9 cellular contexts compared by ENCODE assay signal in genomic region chr6:121436966-121437756, GRCh38.
DNase-seq lines count a peak whose midpoint lies in the region; ATAC-seq and TF ChIP-seq lines count a peak whose summit lies in the region.
"Had no signal": no experiment of that assay in that cellular context is flagged by ENCODE, and none has a peak within 500 bp of the region (broad histone marks: within the 10 kb centered on the region; RNA-seq: fewer than 3 reads in every experiment).

No MANE protein-coding gene starts in this region.

- H3K9ac ChIP-seq in BLaER1 treated with 17β-estradiol and CSF1 and Interleukin-3, amounts not matched to agents 10 nM and 100 nM = peak overlapping the region; percentile 72 to 93 (median 83)
- H3K9ac ChIP-seq in MM.1S (ENCODE audit: low read length) (peak overlapping the region; percentile 52), iPS-15b (ENCODE audit: low read depth, low read length) (peak overlapping the region; percentile 99)

- TF ChIP-seq CTCF in MM.1S (IDR thresholded peaks at IDR 0.05; ENCODE audit: low read length) = no peak

- H3K4me1 ChIP-seq in BLaER1 treated with 17β-estradiol and CSF1 and Interleukin-3, amounts not matched to agents 10 nM and 100 nM = peaks cover 18 to 57% (median 50%) of the 10 kb centered on the region in 10 experiments
- peaks cover 5% of the 10 kb centered on the region; the same call in 1 of the 2 replicates for H3K4me1 ChIP-seq in MM.1S (ENCODE audit: low read length)
- peaks cover 20% of the 10 kb centered on the region for H3K4me1 ChIP-seq in iPS-15b (ENCODE audit: control insufficient read depth, insufficient read depth, low read length)

- no peaks in the 10 kb centered on the region for H3K36me3 ChIP-seq in BLaER1 treated with 17β-estradiol and CSF1 and Interleukin-3, amounts not matched to agents 10 nM and 100 nM
- H3K36me3 ChIP-seq in MM.1S (replicated peaks; ENCODE audit: insufficient read depth, low read length) = no peaks in the 10 kb centered on the region
- peaks cover 4% of the 10 kb centered on the region for H3K36me3 ChIP-seq in iPS-15b (ENCODE audit: control insufficient read depth, insufficient read depth, low read length)
- H3K36me3 ChIP-seq: neutrophil had no signal

- H3K9me2 ChIP-seq in MM.1S (replicated peaks; ENCODE audit: insufficient read depth, low read length) = no peaks in the 10 kb centered on the region

- H3K79me2 ChIP-seq in MM.1S (ENCODE audit: low read length) = peaks cover 15% of the 10 kb centered on the region

- ATAC-seq in GM19452 (IDR thresholded peaks at IDR 0.05; ENCODE audit: unreplicated experiment) = no peak

- H3F3A ChIP-seq in MM.1S (ENCODE audit: insufficient read depth, low read length) = no peaks in the 10 kb centered on the region

- H4K20me1 ChIP-seq in BLaER1 treated with 17β-estradiol and CSF1 and Interleukin-3, amounts not matched to agents 10 nM and 100 nM = peaks cover 0 to 27% (median 7%) of the 10 kb centered on the region in 11 experiments; a peak in 7 of 22 replicates
- no peaks in the 10 kb centered on the region for H4K20me1 ChIP-seq in MM.1S (ENCODE audit: insufficient read depth, low read length)

- peak overlapping the region; percentile 59 to 83 (median 78) for H3K4me3 ChIP-seq in BLaER1 treated with 17β-estradiol and CSF1 and Interleukin-3, amounts not matched to agents 10 nM and 100 nM
- H3K4me3 ChIP-seq in MM.1S (ENCODE audit: low read length) (peak overlapping the region; percentile 65), iPS-15b (ENCODE audit: low read depth, low read length) (peak overlapping the region; percentile 87), skeletal muscle cell (ENCODE audit: low read depth, low read length) (peak overlapping the region; percentile 61)

- no peaks in the 10 kb centered on the region; a peak in 2 of 22 replicates for H3K27me3 ChIP-seq in BLaER1 treated with 17β-estradiol and CSF1 and Interleukin-3, amounts not matched to agents 10 nM and 100 nM
- H3K27me3 ChIP-seq in MM.1S (replicated peaks; ENCODE audit: insufficient read depth, low read length) = no peaks in the 10 kb centered on the region
- H3K27me3 ChIP-seq in iPS-15b (ENCODE audit: control insufficient read depth, insufficient read depth, low read length) = no peaks in the 10 kb centered on the region

- DNase-seq in MM.1S (peak; percentile 23), astrocyte of the hippocampus (ENCODE audit: low read depth, low spot score) (peak; percentile 80), skeletal muscle cell (ENCODE audit: low read depth) (no peak), NCI-H1694 treated with DMSO at 0.1 percent for 48 hours (lab: John Stamatoyannopoulos, UW) (no peak), HuH-7 (ENCODE audit: low spot score) (no peak)

- peak overlapping the region; percentile 79 for H2AFZ ChIP-seq in MM.1S (ENCODE audit: low read length)

- H3K27ac ChIP-seq in BLaER1 treated with 17β-estradiol and CSF1 and Interleukin-3, amounts not matched to agents 10 nM and 100 nM = peak overlapping the region in 10 of 11 experiments; percentile 55 to 88 (median 82); a peak in 19 of 22 replicates
- H3K27ac ChIP-seq in MM.1S (ENCODE audit: low read length) = no peak overlapping the region
- H3K27ac ChIP-seq: neutrophil had no signal

- H3K4me2 ChIP-seq in BLaER1 treated with 17β-estradiol and CSF1 and Interleukin-3, amounts not matched to agents 10 nM and 100 nM = peak overlapping the region; percentile 77 to 100 (median 85)
- H3K4me2 ChIP-seq in MM.1S (ENCODE audit: low read depth, low read length) = peak overlapping the region; percentile 73

- H3K9me3 ChIP-seq in BLaER1 treated with 17β-estradiol and CSF1 and Interleukin-3, amounts not matched to agents 10 nM and 100 nM (replicated peaks in 1 of 11) = no peaks in the 10 kb centered on the region
- H3K9me3 ChIP-seq in MM.1S (replicated peaks; ENCODE audit: insufficient read depth, low read length) (no peaks in the 10 kb centered on the region), iPS-15b (ENCODE audit: control insufficient read depth, insufficient read depth, low read length) (no peaks in the 10 kb centered on the region)
- H3K9me3 ChIP-seq: neutrophil had no signal

Comparison
In these comparisons a context has a peak if more than half of its experiments do, and no peak if none do; other contexts are left out.
1. DNase-seq: peak in MM.1S (single experiment) and astrocyte of the hippocampus (single experiment); none in skeletal muscle cell (single experiment), NCI-H1694 treated with DMSO at 0.1 percent for 48 hours (single experiment) and HuH-7 (single experiment).
2. Peak in every context shown above with its lines, with median percentiles within 50 percentile points of each other: H3K4me3 ChIP-seq and H3K9ac ChIP-seq.